ENCODE assay signal across 10 cellular contexts in the genomic region with DNA sequence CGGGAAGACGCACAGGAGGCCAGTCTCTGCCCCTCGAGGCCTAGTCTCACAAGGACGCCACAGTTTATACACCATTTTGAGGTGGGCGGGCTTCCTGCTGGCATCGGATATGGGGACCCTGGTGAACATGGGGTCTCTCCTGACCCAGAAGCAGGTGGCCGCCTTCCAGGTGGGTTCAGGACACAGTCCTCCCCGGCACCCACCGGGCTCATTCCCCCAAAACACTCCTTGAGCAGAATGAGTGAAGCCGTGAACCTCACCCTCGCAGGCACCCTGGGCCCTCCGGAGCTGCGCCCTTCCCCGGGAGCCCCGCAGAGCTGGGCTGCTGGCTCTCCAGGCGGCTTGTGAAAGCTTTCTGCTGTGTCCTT. TPM values are rescaled to one million over a fixed set of nuclear protein-coding genes. Genes with fewer than 3 reads are reported as not detected.
DNase-seq lines count a peak whose midpoint lies in the region; ATAC-seq and TF ChIP-seq lines count a peak whose summit lies in the region.
"Had no signal": no experiment of that assay in that cellular context is flagged by ENCODE, and none has a peak within 500 bp of the region (broad histone marks: within the 10 kb centered on the region; RNA-seq: fewer than 3 reads in every experiment).

No MANE protein-coding gene starts in this region.

- POLR2A ChIA-PET in CD4-positive, alpha-beta T cell (lab: Charles Lee) = interaction anchor here (0.9 to 4.2 kb wide), 5 partner anchors 9 to 121 kb away, joined by 3 to 51 read pairs (median 4); no protein-coding TSS in a partner anchor

- peak overlapping the region in 1 of 4 donors; percentile 97 for H3K4me3 ChIP-seq in Peyer's patch

- ATAC-seq in CD4-positive, alpha-beta T cell (ENCODE audit: poor library complexity) = no peak
- ATAC-seq in GM18520 (IDR thresholded peaks at IDR 0.05; ENCODE audit: unreplicated experiment) = no peak
- no peak for ATAC-seq in GM21447 (IDR thresholded peaks at IDR 0.05; ENCODE audit: unreplicated experiment)

- H3K27ac ChIP-seq in CD4-positive, alpha-beta T cell (ENCODE audit: low read depth, low read length) = peak overlapping the region; percentile 92
- H3K27ac ChIP-seq in Peyer's patch = peak overlapping the region in 3 of 4 donors; percentile 72 to 100 (median 93)

- H3K9me3 ChIP-seq in CD4-positive, alpha-beta T cell (ENCODE audit: control insufficient read depth, low read length) = no peaks in the 10 kb centered on the region
- no peaks in the 10 kb centered on the region for H3K9me3 ChIP-seq in Peyer's patch

- peak overlapping the region; percentile 90 for H3K4me3 Mint-ChIP-seq in CD4-positive, alpha-beta T cell
- H3K4me3 Mint-ChIP-seq in dendritic cell treated with granulocyte-macrophage colony-stimulating factor and Interleukin-4, amounts not matched to agents 40 ng/mL and 50 ng/mL, for 4 days = peak overlapping the region; percentile 17
- H3K4me3 Mint-ChIP-seq in osteocyte (ENCODE audit: unreplicated experiment) = no peak overlapping the region

- TF ChIP-seq POLR2A in Peyer's patch (IDR thresholded peaks at IDR 0.05) = no peak

- CTCF ChIA-PET in CD4-positive, alpha-beta T cell (lab: Charles Lee) = no interaction called here

- peak overlapping the region; percentile 96 for H3K27ac Mint-ChIP-seq in CD4-positive, alpha-beta T cell
- H3K27ac Mint-ChIP-seq in dendritic cell treated with granulocyte-macrophage colony-stimulating factor and Interleukin-4, amounts not matched to agents 40 ng/mL and 50 ng/mL, for 4 days = peak overlapping the region; percentile 95
- peak overlapping the region; percentile 13 for H3K27ac Mint-ChIP-seq in osteocyte (ENCODE audit: unreplicated experiment)

- no peaks in the 10 kb centered on the region for H3K27me3 ChIP-seq in CD4-positive, alpha-beta T cell (ENCODE audit: control insufficient read depth, insufficient read depth, low read length)
- H3K27me3 ChIP-seq in Peyer's patch = no peaks in the 10 kb centered on the region

- peaks cover 58% of the 10 kb centered on the region for H3K36me3 Mint-ChIP-seq in CD4-positive, alpha-beta T cell (ENCODE audit: low read depth)
- peaks cover 35% of the 10 kb centered on the region for H3K36me3 Mint-ChIP-seq in dendritic cell treated with granulocyte-macrophage colony-stimulating factor and Interleukin-4, amounts not matched to agents 40 ng/mL and 50 ng/mL, for 4 days (ENCODE audit: low read depth)
- no peaks in the 10 kb centered on the region for H3K36me3 Mint-ChIP-seq in osteocyte (ENCODE audit: unreplicated experiment)

- no peak for DNase-seq in CD4-positive, alpha-beta T cell
- no peak for DNase-seq in Peyer's patch
- no peak for DNase-seq in osteocyte (ENCODE audit: extremely low spot score, unreplicated experiment)
- no peak for DNase-seq in iPS-NIHi7 (ENCODE audit: extremely low spot score)
- DNase-seq in amygdala (lab: John Stamatoyannopoulos, UW) = no peak
- DNase-seq: NCI-H345, nucleus accumbens had no signal

- H3K27me3 Mint-ChIP-seq in CD4-positive, alpha-beta T cell = no peaks in the 10 kb centered on the region
- H3K27me3 Mint-ChIP-seq in dendritic cell treated with granulocyte-macrophage colony-stimulating factor and Interleukin-4, amounts not matched to agents 40 ng/mL and 50 ng/mL, for 4 days = peaks cover 21% of the 10 kb centered on the region
- no peaks in the 10 kb centered on the region for H3K27me3 Mint-ChIP-seq in osteocyte (ENCODE audit: unreplicated experiment)

- peaks cover 0 to 50% (median 13%) of the 10 kb centered on the region in 4 donors for H3K4me1 ChIP-seq in Peyer's patch

- TF ChIP-seq CTCF in CD4-positive, alpha-beta T cell (IDR thresholded peaks at IDR 0.05) = no peak
- no peak for TF ChIP-seq CTCF in Peyer's patch (IDR thresholded peaks at IDR 0.05)
- no peak for TF ChIP-seq CTCF in osteocyte (IDR thresholded peaks at IDR 0.05)

- H3K4me1 Mint-ChIP-seq in CD4-positive, alpha-beta T cell (ENCODE audit: low read depth) = peaks cover 72% of the 10 kb centered on the region
- H3K4me1 Mint-ChIP-seq in dendritic cell treated with granulocyte-macrophage colony-stimulating factor and Interleukin-4, amounts not matched to agents 40 ng/mL and 50 ng/mL, for 4 days (ENCODE audit: low read depth) = peaks cover 78% of the 10 kb centered on the region
- H3K4me1 Mint-ChIP-seq in osteocyte (ENCODE audit: unreplicated experiment) = peaks cover 32% of the 10 kb centered on the region

- no peaks in the 10 kb centered on the region for H3K36me3 ChIP-seq in Peyer's patch

- intact Hi-C loops in CD4-positive, alpha-beta T cell (cut with DNase I, micrococcal nuclease) = loop anchor here in 1 of 2 experiments (10.0 kb wide), 1 partner anchor 633 kb away; a partner anchor contains a TSS
- intact Hi-C loops in dendritic cell treated with granulocyte-macrophage colony-stimulating factor and Interleukin-4, amounts not matched to agents 40 ng/mL and 50 ng/mL, for 4 days (cut with micrococcal nuclease) = no loop called here

- no peaks in the 10 kb centered on the region for H3K9me3 Mint-ChIP-seq in CD4-positive, alpha-beta T cell
- H3K9me3 Mint-ChIP-seq in dendritic cell treated with granulocyte-macrophage colony-stimulating factor and Interleukin-4, amounts not matched to agents 40 ng/mL and 50 ng/mL, for 4 days = no peaks in the 10 kb centered on the region
- H3K9me3 Mint-ChIP-seq in osteocyte (ENCODE audit: unreplicated experiment) = no peaks in the 10 kb centered on the region

RNA-seq across cellular contexts. Expression of a gene that starts 6.5 kb away (rescaled TPM):
- total RNA-seq in CD4-positive, alpha-beta T cell = 100 to 1,000 TPM; 107 to 113 TPM
- total RNA-seq in Peyer's patch (10 to 100 TPM in 1 of 4 donors, 1 to 10 TPM in 3; 2.1 to 41.3 (median 7.6) TPM), osteocyte (5.9 and 8.1 TPM in 2 replicates)

Comparison
In these comparisons a context has a peak if more than half of its experiments do, and no peak if none do; other contexts are left out.
1. H3K27ac Mint-ChIP-seq: peak in every context shown above with its lines; median percentile 96 in CD4-positive, alpha-beta T cell; 95 in dendritic cell treated with granulocyte-macrophage colony-stimulating factor and Interleukin-4, amounts not matched to agents 40 ng/mL and 50 ng/mL, for 4 days; 13 in osteocyte.